7 cellular contexts compared by ENCODE assay signal in the genomic region with DNA sequence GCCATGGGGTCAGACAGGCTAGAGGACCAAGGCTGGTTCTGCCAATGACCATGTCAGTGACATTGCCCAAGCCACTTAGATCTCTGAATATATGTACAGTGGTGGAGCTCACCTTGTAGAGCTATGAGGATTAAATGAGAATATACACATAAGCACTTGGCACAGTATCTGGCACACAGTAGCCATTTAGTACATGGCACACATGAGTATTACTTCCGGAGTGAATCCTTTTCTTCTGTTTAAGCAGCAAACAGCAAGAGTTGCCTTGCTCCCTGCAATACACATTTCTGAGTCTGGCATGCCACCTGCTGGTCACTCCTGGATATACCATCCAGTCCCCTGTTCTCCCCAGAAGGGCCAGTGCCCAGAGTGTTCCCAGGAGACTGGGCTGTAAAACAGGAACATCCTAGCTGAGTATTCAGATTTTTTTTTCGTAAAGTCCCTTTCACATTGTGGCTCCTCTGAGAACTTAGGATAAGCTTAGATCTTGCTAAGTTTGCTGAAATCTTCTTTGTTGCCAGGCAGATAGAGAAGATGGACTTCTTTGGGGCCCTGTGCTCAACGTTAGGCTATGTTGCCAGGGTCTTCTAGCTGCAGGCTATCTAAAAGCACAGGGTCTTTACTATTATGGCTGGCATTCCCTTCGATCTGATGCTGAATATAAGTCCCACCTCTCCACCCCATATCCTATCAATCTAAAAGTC.
A peak's percentile ranks its signal among the peaks of the same experiment; 100 is the strongest.
DNase-seq lines count a peak whose midpoint lies in the region; ATAC-seq and TF ChIP-seq lines count a peak whose summit lies in the region.

No MANE protein-coding gene starts in this region.

- POLR2A ChIA-PET in HEK293 (lab: Yijun Ruan, JAX) = no interaction called here

- DNase-seq in MM.1S (peak; percentile 82), SK-MEL-5 (ENCODE audit: low read depth, low spot score) (peak; percentile 84), Right ventricle myocardium inferior (ENCODE audit: missing footprints) (no peak), prostate gland (ENCODE audit: low spot score) (peak; percentile 77)
- peak in 1 of 2 donors; percentile 75 for DNase-seq in activated naive CD4-positive, alpha-beta T cell treated with anti-CD3 and anti-CD28 coated beads, Interleukin-2, amount 50 U/mL, for 72 hours (ENCODE audit: low spot score in 2 of 2)

- no peak overlapping the region for H3K9ac ChIP-seq in MM.1S (ENCODE audit: low read length)

- no peaks in the 10 kb centered on the region for H3K36me3 Mint-ChIP-seq in activated naive CD4-positive, alpha-beta T cell treated with anti-CD3 and anti-CD28 coated beads, Interleukin-2, amount 50 U/mL, for 72 hours

- no peaks in the 10 kb centered on the region for H4K20me1 ChIP-seq in MM.1S (ENCODE audit: insufficient read depth, low read length)

- H3K4me1 ChIP-seq in HEK293 (ENCODE audit: control insufficient read depth, insufficient read depth, low read length) = no peaks in the 10 kb centered on the region; the same call in 1 of the 2 replicates
- H3K4me1 ChIP-seq in MM.1S (ENCODE audit: low read length) = 0 out of 2 replicates have a peak, but pooled peaks cover 2% of the 10 kb centered on the region
- H3K4me1 ChIP-seq in prostate gland (replicated peaks) = no peaks in the 10 kb centered on the region

- H3K79me2 ChIP-seq in MM.1S (ENCODE audit: low read length) = no peaks in the 10 kb centered on the region

- TF ChIP-seq CTCF in GM12872 (IDR thresholded peaks at IDR 0.05; ENCODE audit: insufficient read depth, low read depth, low read length) = peak; percentile 81
- peak; percentile 63 for TF ChIP-seq CTCF in HEK293 (tag by site-specific recombination; IDR thresholded peaks at IDR 0.05)
- TF ChIP-seq CTCF in MM.1S (IDR thresholded peaks at IDR 0.05; ENCODE audit: low read length) = peak; percentile 89
- peak; percentile 47 to 92 (median 84) for TF ChIP-seq CTCF in prostate gland (IDR thresholded peaks at IDR 0.05)

- 0 out of 2 replicates have a peak overlapping the region, but pooled peaks have one; percentile 58 for H2AFZ ChIP-seq in MM.1S (ENCODE audit: low read length)

- H3K4me3 ChIP-seq in HEK293 (ENCODE audit: low read depth, low read length) (no peak overlapping the region), MM.1S (ENCODE audit: low read length) (no peak overlapping the region), prostate gland (no peak overlapping the region)

- no peak overlapping the region for H3K27ac ChIP-seq in HEK293 (ENCODE audit: extremely low read depth, low read depth, low read length)
- H3K27ac ChIP-seq in MM.1S (ENCODE audit: low read length) = no peak overlapping the region
- no peak overlapping the region for H3K27ac ChIP-seq in prostate gland

- no peak for TF ChIP-seq POLR2A in prostate gland (IDR thresholded peaks at IDR 0.05)

- H3F3A ChIP-seq in MM.1S (ENCODE audit: insufficient read depth, low read length) = no peaks in the 10 kb centered on the region

- CTCF ChIA-PET in HEK293 (lab: Yijun Ruan, JAX) = interaction anchor here (0.5 to 2.4 kb wide), 39 partner anchors 8 to 1140 kb away, joined by 3 to 20 read pairs (median 4); a partner anchor contains a TSS

- H3K27me3 ChIP-seq in MM.1S (replicated peaks; ENCODE audit: insufficient read depth, low read length) (no peaks in the 10 kb centered on the region), prostate gland (replicated peaks; ENCODE audit: insufficient read depth) (no peaks in the 10 kb centered on the region)

- no peak overlapping the region for H3K27ac Mint-ChIP-seq in activated naive CD4-positive, alpha-beta T cell treated with anti-CD3 and anti-CD28 coated beads, Interleukin-2, amount 50 U/mL, for 72 hours

- H3K9me2 ChIP-seq in MM.1S (replicated peaks; ENCODE audit: insufficient read depth, low read length) = no peaks in the 10 kb centered on the region

- H3K9me3 ChIP-seq in HEK293 (ENCODE audit: control insufficient read depth, insufficient read depth, low read depth, low read length) (no peaks in the 10 kb centered on the region), MM.1S (replicated peaks; ENCODE audit: insufficient read depth, low read length) (no peaks in the 10 kb centered on the region), prostate gland (no peaks in the 10 kb centered on the region)

- intact Hi-C loops in Right ventricle myocardium inferior (cut with DNase I) (loop anchor here (2.0 to 10.0 kb wide), 3 partner anchors 87 to 1140 kb away; no protein-coding TSS in a partner anchor), prostate gland (cut with DNase I) (loop anchor here (2.0 to 10.0 kb wide), 2 partner anchors 280 to 454 kb away; no protein-coding TSS in a partner anchor)

- no peaks in the 10 kb centered on the region for H3K9me3 Mint-ChIP-seq in activated naive CD4-positive, alpha-beta T cell treated with anti-CD3 and anti-CD28 coated beads, Interleukin-2, amount 50 U/mL, for 72 hours

- WGBS in prostate gland = 23% methylated on average over 4 of the region's 4 CpGs

- in situ Hi-C loops in SK-MEL-5 (cut with HindIII; ENCODE audit: low pct_unique_long_range_greater_than_20kb, low sequenced_read_pairs) = no loop called here

- peak; percentile 93 to 96 for ATAC-seq in activated naive CD4-positive, alpha-beta T cell treated with anti-CD3 and anti-CD28 coated beads, Interleukin-2, amount 50 U/mL, for 72 hours
- ATAC-seq in Right ventricle myocardium inferior = peak; percentile 94

- H3K4me2 ChIP-seq in MM.1S (ENCODE audit: low read depth, low read length) = no peak overlapping the region

- no peaks in the 10 kb centered on the region for H3K36me3 ChIP-seq in HEK293 (ENCODE audit: control insufficient read depth in 2 of 2, insufficient read depth in 1 of 2, low read length in 2 of 2)
- no peaks in the 10 kb centered on the region for H3K36me3 ChIP-seq in MM.1S (replicated peaks; ENCODE audit: insufficient read depth, low read length)
- no peaks in the 10 kb centered on the region for H3K36me3 ChIP-seq in prostate gland

TF ChIP-seq in HEK293, 187 proteins besides CTCF, POLR2A, EP300 and RAD21 (continues in another document):
- TF ChIP-seq, protein P1, sequence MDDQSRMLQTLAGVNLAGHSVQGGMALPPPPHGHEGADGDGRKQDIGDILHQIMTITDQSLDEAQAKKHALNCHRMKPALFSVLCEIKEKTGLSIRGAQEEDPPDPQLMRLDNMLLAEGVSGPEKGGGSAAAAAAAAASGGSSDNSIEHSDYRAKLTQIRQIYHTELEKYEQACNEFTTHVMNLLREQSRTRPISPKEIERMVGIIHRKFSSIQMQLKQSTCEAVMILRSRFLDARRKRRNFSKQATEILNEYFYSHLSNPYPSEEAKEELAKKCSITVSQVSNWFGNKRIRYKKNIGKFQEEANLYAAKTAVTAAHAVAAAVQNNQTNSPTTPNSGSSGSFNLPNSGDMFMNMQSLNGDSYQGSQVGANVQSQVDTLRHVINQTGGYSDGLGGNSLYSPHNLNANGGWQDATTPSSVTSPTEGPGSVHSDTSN (CRISPR knock-in tag; IDR thresholded peaks at IDR 0.05) = no peak
- TF ChIP-seq ZNF112 (tag by site-specific recombination; IDR thresholded peaks at IDR 0.05) = no peak
- TF ChIP-seq, protein P2, sequence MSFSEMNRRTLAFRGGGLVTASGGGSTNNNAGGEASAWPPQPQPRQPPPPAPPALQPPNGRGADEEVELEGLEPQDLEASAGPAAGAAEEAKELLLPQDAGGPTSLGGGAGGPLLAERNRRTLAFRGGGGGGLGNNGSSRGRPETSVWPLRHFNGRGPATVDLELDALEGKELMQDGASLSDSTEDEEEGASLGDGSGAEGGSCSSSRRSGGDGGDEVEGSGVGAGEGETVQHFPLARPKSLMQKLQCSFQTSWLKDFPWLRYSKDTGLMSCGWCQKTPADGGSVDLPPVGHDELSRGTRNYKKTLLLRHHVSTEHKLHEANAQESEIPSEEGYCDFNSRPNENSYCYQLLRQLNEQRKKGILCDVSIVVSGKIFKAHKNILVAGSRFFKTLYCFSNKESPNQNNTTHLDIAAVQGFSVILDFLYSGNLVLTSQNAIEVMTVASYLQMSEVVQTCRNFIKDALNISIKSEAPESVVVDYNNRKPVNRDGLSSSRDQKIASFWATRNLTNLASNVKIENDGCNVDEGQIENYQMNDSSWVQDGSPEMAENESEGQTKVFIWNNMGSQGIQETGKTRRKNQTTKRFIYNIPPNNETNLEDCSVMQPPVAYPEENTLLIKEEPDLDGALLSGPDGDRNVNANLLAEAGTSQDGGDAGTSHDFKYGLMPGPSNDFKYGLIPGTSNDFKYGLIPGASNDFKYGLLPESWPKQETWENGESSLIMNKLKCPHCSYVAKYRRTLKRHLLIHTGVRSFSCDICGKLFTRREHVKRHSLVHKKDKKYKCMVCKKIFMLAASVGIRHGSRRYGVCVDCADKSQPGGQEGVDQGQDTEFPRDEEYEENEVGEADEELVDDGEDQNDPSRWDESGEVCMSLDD (tag by site-specific recombination; IDR thresholded peaks at IDR 0.05) = no peak
- TF ChIP-seq, protein P3, sequence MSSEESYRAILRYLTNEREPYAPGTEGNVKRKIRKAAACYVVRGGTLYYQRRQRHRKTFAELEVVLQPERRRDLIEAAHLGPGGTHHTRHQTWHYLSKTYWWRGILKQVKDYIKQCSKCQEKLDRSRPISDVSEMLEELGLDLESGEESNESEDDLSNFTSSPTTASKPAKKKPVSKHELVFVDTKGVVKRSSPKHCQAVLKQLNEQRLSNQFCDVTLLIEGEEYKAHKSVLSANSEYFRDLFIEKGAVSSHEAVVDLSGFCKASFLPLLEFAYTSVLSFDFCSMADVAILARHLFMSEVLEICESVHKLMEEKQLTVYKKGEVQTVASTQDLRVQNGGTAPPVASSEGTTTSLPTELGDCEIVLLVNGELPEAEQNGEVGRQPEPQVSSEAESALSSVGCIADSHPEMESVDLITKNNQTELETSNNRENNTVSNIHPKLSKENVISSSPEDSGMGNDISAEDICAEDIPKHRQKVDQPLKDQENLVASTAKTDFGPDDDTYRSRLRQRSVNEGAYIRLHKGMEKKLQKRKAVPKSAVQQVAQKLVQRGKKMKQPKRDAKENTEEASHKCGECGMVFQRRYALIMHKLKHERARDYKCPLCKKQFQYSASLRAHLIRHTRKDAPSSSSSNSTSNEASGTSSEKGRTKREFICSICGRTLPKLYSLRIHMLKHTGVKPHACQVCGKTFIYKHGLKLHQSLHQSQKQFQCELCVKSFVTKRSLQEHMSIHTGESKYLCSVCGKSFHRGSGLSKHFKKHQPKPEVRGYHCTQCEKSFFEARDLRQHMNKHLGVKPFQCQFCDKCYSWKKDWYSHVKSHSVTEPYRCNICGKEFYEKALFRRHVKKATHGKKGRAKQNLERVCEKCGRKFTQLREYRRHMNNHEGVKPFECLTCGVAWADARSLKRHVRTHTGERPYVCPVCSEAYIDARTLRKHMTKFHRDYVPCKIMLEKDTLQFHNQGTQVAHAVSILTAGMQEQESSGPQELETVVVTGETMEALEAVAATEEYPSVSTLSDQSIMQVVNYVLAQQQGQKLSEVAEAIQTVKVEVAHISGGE (tag by site-specific recombination; conservative IDR thresholded peaks at IDR 0.05; ENCODE audit: low read depth) = peak; percentile 45; the same call in 1 of the 2 replicates
